12 cellular contexts compared by ENCODE assay signal in the genomic region with DNA sequence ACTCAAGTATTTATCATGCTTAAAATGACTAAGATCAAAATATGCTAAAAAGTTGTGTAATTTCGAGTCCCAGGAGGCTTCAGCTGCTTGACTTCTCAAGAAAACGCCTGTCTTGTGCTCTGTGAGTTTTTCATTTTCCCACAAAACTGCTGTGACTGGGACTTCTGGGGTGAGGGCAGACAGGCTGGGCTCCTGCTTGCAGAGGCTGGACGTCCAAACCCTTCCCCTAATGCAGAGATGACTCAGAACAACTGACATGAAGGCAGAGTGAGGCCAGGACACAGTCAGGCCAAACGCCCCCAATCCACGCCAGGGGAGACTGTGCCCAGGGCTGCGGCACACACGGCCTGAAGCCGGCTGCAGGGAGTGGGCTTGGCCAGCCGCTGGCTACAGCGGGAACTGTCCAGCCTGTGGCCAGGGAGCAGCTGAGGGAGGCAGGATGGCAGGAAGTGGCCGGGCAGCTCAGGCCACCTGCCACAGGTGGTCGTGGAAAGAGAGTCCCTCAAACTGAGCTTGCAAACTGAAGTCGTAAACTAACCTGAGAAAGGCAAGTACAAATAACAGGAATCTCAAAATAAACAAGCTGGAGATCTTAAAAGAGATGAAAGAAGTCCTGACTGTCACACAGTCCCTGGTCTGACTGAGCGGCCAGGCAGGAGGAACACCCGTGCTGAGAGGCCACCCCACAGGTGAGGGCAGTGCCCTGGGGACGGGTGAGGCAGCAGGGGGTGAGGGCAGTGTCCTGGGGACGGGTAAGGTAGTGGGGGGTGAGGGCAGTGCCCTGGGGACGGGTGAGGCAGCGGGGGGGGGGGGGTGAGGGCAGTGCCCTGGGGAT. TPM values are rescaled to one million over a fixed set of nuclear protein-coding genes. Genes with fewer than 3 reads are reported as not detected.
DNase-seq lines count a peak whose midpoint lies in the region; ATAC-seq and TF ChIP-seq lines count a peak whose summit lies in the region.
"Had no signal": no experiment of that assay in that cellular context is flagged by ENCODE, and none has a peak within 500 bp of the region (broad histone marks: within the 10 kb centered on the region; RNA-seq: fewer than 3 reads in every experiment).

No MANE protein-coding gene starts in this region.

- H3K36me3 Mint-ChIP-seq in chondrocyte (ENCODE audit: low read depth): peaks cover 6% of the 10 kb centered on the region
- H3K36me3 Mint-ChIP-seq in activated T-cell treated with anti-CD3 and anti-CD28 coated beads, Interleukin-2, amount 50 U/mL, for 24 hours (ENCODE audit: low read depth): peaks cover 46% of the 10 kb centered on the region

- H3K27ac Mint-ChIP-seq in chondrocyte (ENCODE audit: unreplicated experiment): peak overlapping the region; percentile 8
- H3K27ac Mint-ChIP-seq in activated T-cell treated with anti-CD3 and anti-CD28 coated beads, Interleukin-2, amount 50 U/mL, for 24 hours: no peak overlapping the region
- H3K27ac Mint-ChIP-seq: activated naive CD8-positive, alpha-beta T cell had no signal

- no peaks in the 10 kb centered on the region for H3K36me3 ChIP-seq in osteoblast (ENCODE audit: insufficient read depth, low read length)
- H3K36me3 ChIP-seq: prostate gland had no signal

- H4K20me1 ChIP-seq in osteoblast (ENCODE audit: insufficient read depth, low read length): no peaks in the 10 kb centered on the region

- peaks cover 24% of the 10 kb centered on the region for H3K4me1 Mint-ChIP-seq in chondrocyte (ENCODE audit: low read depth)
- peaks cover 14% of the 10 kb centered on the region for H3K4me1 Mint-ChIP-seq in activated T-cell treated with anti-CD3 and anti-CD28 coated beads, Interleukin-2, amount 50 U/mL, for 24 hours (ENCODE audit: low read depth)

- no peak overlapping the region for H2AFZ ChIP-seq in osteoblast (ENCODE audit: low read length)

- no peaks in the 10 kb centered on the region for H3K9me3 ChIP-seq in osteoblast (ENCODE audit: low read depth, low read length)
- H3K9me3 ChIP-seq: prostate gland had no signal

- H3K4me3 ChIP-seq in AG10803 (ENCODE audit: low read length) (peak overlapping the region; percentile 44), osteoblast (ENCODE audit: insufficient read depth, low read length) (no peak overlapping the region)
- H3K4me3 ChIP-seq: prostate gland had no signal

- DNase-seq in AG10803 (ENCODE audit: low read depth) (peak; percentile 99), LHCN-M2 (ENCODE audit: low read depth) (peak; percentile 99), chondrocyte (ENCODE audit: low spot score) (no peak), osteoblast (ENCODE audit: insufficient read length, low spot score, missing footprints) (peak; percentile 99), islet precursor cell (no peak), NCI-H1694 treated with DMSO at 0.1 percent for 48 hours (lab: John Stamatoyannopoulos, UW) (no peak)
- DNase-seq in activated T-cell treated with anti-CD3 and anti-CD28 coated beads, Interleukin-2, amount 50 U/mL, for 24 hours: no peak

- no peaks in the 10 kb centered on the region for H3K79me2 ChIP-seq in osteoblast (ENCODE audit: insufficient read depth, low read length)

- TF ChIP-seq CTCF in AG10803 (conservative IDR thresholded peaks at IDR 0.05; ENCODE audit: low read length): no peak
- TF ChIP-seq CTCF in chondrocyte (IDR thresholded peaks at IDR 0.05): no peak
- no peak for TF ChIP-seq CTCF in osteoblast (IDR thresholded peaks at IDR 0.05; ENCODE audit: extremely low read depth, low read depth, low read length)

- no peaks in the 10 kb centered on the region for H3K27me3 Mint-ChIP-seq in chondrocyte (ENCODE audit: low read depth)
- no peaks in the 10 kb centered on the region for H3K27me3 Mint-ChIP-seq in activated T-cell treated with anti-CD3 and anti-CD28 coated beads, Interleukin-2, amount 50 U/mL, for 24 hours
- H3K27me3 Mint-ChIP-seq: activated naive CD8-positive, alpha-beta T cell had no signal

- H3K27ac ChIP-seq in osteoblast (ENCODE audit: low read depth, low read length): peak overlapping the region; percentile 63
- H3K27ac ChIP-seq: epithelial cell of prostate had no signal

- H3K4me1 ChIP-seq in osteoblast (ENCODE audit: insufficient read depth, low read length): peaks cover 12% of the 10 kb centered on the region
- H3K4me1 ChIP-seq: prostate gland had no signal

- no peaks in the 10 kb centered on the region for H3K9me3 Mint-ChIP-seq in chondrocyte (ENCODE audit: low read depth)
- H3K9me3 Mint-ChIP-seq in activated T-cell treated with anti-CD3 and anti-CD28 coated beads, Interleukin-2, amount 50 U/mL, for 24 hours: no peaks in the 10 kb centered on the region

- no peak for ATAC-seq in HG03432 (IDR thresholded peaks at IDR 0.05; ENCODE audit: unreplicated experiment)

- H3K4me2 ChIP-seq in osteoblast (ENCODE audit: insufficient read depth, low read length): peak overlapping the region; percentile 6

- no peaks in the 10 kb centered on the region for H3K27me3 ChIP-seq in osteoblast (ENCODE audit: insufficient read depth, low read length)

- H3K4me3 Mint-ChIP-seq in chondrocyte (ENCODE audit: unreplicated experiment): no peak overlapping the region
- H3K4me3 Mint-ChIP-seq in activated T-cell treated with anti-CD3 and anti-CD28 coated beads, Interleukin-2, amount 50 U/mL, for 24 hours: no peak overlapping the region
- H3K4me3 Mint-ChIP-seq: activated naive CD8-positive, alpha-beta T cell had no signal

RNA-seq across cellular contexts. Expression of gene HEXD, which starts 21.3 kb away (rescaled TPM):
- total RNA-seq in LHCN-M2 (2014; rRNA removed) (12.0 and 14.6 TPM in 2 replicates), chondrocyte (10.8 to 17.7 TPM (median 11.2 TPM) in 3 replicates), osteoblast (13.0 and 20.3 TPM in 2 replicates)
- 8.3 TPM for polyA plus RNA-seq in LHCN-M2 (2012)

RNA-seq across cellular contexts. Expression of gene OGFOD3, which starts 21.6 kb away (rescaled TPM):
- 28.7 and 45.0 TPM in 2 replicates for total RNA-seq in LHCN-M2 (2014; rRNA removed)
- polyA plus RNA-seq in LHCN-M2 (2012): 26.3 TPM
- 19.9 to 30.6 TPM (median 20.0 TPM) in 3 replicates for total RNA-seq in chondrocyte
- total RNA-seq in osteoblast: 25.3 and 27.4 TPM in 2 replicates

RNA-seq across cellular contexts. Expression of gene UTS2R, which starts 25.3 kb away (rescaled TPM):
- total RNA-seq in LHCN-M2 (2014; rRNA removed) (0.11 TPM in 1 of 2 replicates, not detected in the other), chondrocyte (not detected in 3 replicates), osteoblast (not detected in 2 replicates)
- polyA plus RNA-seq in LHCN-M2 (2012): 0.27 TPM
- total RNA-seq: prostate gland, SK-MEL-5 had no signal

RNA-seq across cellular contexts. Expression of gene TEX19, which starts 37.8 kb away (rescaled TPM):
- total RNA-seq in LHCN-M2 (2014; rRNA removed) (0.06 TPM in 2 replicates), chondrocyte (not detected in 3 replicates), osteoblast (under 0.01 and 0.29 TPM in 2 replicates)
- polyA plus RNA-seq in LHCN-M2 (2012): 0.04 TPM

RNA-seq across cellular contexts. Expression of gene CYBC1, which starts 53.7 kb away (rescaled TPM):
- total RNA-seq in LHCN-M2 (2014; rRNA removed) (83.5 and 107 TPM in 2 replicates), chondrocyte (52.5 to 55.4 TPM (median 53.0 TPM) in 3 replicates), osteoblast (72.4 and 75.1 TPM in 2 replicates)
- 46.1 TPM for polyA plus RNA-seq in LHCN-M2 (2012)

Comparison
In these comparisons a context has a peak if more than half of its experiments do, and no peak if none do; other contexts are left out.
1. DNase-seq: peak in AG10803 (single experiment), LHCN-M2 (single experiment) and osteoblast (single experiment); none in chondrocyte (single experiment), islet precursor cell (single experiment), activated T-cell treated with anti-CD3 and anti-CD28 coated beads, Interleukin-2, amount 50 U/mL, for 24 hours (single experiment) and NCI-H1694 treated with DMSO at 0.1 percent for 48 hours (single experiment).